ENCODE assay signal across 2 cellular contexts in the genomic region with DNA sequence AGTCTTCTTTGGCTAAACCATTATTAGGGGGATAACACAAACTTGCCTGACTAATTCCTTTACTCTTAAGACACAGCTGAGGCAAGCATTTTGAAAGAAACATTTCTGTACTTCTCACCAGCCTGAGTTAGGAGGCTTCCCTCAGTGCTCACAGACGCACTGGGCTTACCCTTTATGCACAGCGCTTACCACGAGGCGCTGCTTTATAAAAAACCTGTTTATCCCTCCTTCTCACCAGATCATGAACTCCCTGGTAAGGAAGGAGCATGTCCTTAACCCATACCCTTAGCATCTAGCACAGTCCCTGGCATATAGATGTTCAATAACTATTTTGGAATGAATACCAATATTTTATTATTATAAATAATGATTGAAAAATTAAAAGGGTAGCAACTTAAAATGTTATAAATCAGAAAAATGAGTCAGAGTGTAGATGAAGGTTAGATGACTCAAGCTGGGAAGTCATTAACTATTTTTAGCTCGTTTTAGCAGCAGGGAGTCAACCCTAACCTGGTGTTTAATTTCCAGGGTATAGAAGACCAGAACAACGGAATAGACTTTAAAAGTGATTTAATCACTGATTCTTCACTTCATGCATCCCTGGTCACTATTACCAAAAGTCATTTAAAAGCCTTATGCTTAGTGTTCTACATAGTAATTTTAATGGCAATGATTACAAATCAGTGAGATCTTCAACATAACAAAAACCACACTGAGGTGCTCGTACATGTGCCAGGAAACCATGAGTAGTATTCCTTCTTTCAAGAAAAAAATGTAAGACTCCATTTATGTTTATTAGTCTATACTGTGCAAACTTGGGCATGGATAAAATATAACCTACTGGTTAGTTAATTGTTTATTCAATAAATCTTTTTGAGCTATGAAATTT.
TF ChIP-seq lines count a peak whose summit lies in the region.

No MANE protein-coding gene starts in this region.

TF ChIP-seq in endothelial cell of umbilical vein, 7 proteins besides CTCF, POLR2A, EP300 and RAD21:
- TF ChIP-seq FOS (IDR thresholded peaks at IDR 0.05; ENCODE audit: borderline replicate concordance, insufficient read depth, low read length) (peak; percentile 39), EZH2 (IDR thresholded peaks at IDR 0.05; ENCODE audit: borderline replicate concordance, low read depth, low read length, severe bottlenecking) (no peak), MYC (IDR thresholded peaks at IDR 0.05; ENCODE audit: low read depth, low read length) (no peak)

TF ChIP-seq in WTC11, 78 proteins besides CTCF, POLR2A, EP300 and RAD21:
- TF ChIP-seq ZNF232 (CRISPR knock-in tag; IDR thresholded peaks at IDR 0.05) (no peak), ZNF219 (CRISPR knock-in tag; IDR thresholded peaks at IDR 0.05; ENCODE audit: borderline replicate concordance) (no peak), AFF4 (CRISPR knock-in tag; IDR thresholded peaks at IDR 0.05; ENCODE audit: borderline replicate concordance) (no peak)
- TF ChIP-seq, protein P1, sequence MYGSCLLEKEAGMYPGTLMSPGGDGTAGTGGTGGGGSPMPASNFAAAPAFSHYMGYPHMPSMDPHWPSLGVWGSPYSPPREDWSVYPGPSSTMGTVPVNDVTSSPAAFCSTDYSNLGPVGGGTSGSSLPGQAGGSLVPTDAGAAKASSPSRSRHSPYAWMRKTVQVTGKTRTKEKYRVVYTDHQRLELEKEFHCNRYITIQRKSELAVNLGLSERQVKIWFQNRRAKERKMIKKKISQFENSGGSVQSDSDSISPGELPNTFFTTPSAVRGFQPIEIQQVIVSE (CRISPR knock-in tag; IDR thresholded peaks at IDR 0.05; ENCODE audit: borderline replicate concordance) = no peak
- TF ChIP-seq, protein P2, sequence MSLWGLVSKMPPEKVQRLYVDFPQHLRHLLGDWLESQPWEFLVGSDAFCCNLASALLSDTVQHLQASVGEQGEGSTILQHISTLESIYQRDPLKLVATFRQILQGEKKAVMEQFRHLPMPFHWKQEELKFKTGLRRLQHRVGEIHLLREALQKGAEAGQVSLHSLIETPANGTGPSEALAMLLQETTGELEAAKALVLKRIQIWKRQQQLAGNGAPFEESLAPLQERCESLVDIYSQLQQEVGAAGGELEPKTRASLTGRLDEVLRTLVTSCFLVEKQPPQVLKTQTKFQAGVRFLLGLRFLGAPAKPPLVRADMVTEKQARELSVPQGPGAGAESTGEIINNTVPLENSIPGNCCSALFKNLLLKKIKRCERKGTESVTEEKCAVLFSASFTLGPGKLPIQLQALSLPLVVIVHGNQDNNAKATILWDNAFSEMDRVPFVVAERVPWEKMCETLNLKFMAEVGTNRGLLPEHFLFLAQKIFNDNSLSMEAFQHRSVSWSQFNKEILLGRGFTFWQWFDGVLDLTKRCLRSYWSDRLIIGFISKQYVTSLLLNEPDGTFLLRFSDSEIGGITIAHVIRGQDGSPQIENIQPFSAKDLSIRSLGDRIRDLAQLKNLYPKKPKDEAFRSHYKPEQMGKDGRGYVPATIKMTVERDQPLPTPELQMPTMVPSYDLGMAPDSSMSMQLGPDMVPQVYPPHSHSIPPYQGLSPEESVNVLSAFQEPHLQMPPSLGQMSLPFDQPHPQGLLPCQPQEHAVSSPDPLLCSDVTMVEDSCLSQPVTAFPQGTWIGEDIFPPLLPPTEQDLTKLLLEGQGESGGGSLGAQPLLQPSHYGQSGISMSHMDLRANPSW (CRISPR knock-in tag; conservative IDR thresholded peaks at IDR 0.05; ENCODE audit: low read depth) = no peak
